In the genomic region with DNA sequence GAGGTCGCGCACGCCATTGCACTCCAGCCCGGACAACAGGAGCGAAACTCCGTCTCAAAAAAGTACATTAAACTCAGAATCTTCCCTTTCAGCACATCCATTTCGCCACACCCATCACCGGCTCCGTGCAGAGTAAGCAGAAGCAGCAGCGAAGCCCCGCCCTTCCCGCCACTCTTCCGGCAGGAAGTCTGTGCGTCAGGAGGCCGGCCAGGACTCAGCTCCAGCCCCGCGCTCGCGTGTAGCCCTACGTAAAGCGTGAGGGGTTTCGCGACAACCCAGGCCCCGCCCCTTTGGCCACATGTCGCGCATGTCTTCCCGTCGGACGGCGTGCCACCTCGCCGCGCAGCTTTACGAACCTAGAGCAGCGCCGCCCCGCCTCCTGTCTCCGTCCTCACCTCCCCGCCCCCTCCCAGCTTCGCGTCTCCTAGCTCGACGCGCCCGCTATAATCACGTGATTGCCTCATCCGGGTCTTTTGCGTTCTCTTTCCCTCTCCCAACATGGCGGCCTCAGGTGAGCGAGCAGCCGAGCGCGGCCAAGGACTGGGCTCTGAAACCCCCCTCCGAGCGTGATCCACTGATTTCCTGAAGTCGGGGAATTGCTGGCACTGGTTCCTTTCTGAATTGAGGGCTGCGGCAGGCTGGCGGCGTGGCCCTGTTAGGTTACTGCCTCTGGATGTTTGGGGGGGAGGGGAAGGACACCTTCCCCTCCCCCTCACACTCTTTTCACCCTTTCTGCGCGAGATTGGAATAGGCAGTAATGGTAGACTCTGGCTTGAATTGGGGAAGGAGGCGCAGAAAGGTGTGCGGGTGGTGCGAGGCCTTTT, we compare ENCODE assay signal across 1 cellular context.
TF ChIP-seq lines count a peak whose summit lies in the region.

A gene with protein sequence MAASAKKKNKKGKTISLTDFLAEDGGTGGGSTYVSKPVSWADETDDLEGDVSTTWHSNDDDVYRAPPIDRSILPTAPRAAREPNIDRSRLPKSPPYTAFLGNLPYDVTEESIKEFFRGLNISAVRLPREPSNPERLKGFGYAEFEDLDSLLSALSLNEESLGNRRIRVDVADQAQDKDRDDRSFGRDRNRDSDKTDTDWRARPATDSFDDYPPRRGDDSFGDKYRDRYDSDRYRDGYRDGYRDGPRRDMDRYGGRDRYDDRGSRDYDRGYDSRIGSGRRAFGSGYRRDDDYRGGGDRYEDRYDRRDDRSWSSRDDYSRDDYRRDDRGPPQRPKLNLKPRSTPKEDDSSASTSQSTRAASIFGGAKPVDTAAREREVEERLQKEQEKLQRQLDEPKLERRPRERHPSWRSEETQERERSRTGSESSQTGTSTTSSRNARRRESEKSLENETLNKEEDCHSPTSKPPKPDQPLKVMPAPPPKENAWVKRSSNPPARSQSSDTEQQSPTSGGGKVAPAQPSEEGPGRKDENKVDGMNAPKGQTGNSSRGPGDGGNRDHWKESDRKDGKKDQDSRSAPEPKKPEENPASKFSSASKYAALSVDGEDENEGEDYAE (plus strand): TSS at position 471 of the 824 bp plus-strand sequence. CDS start 28 bp downstream, at position 499.

TF ChIP-seq in HepG2, 621 proteins besides CTCF, POLR2A, EP300 and RAD21 (continued from another document):
- TF ChIP-seq, protein P1, sequence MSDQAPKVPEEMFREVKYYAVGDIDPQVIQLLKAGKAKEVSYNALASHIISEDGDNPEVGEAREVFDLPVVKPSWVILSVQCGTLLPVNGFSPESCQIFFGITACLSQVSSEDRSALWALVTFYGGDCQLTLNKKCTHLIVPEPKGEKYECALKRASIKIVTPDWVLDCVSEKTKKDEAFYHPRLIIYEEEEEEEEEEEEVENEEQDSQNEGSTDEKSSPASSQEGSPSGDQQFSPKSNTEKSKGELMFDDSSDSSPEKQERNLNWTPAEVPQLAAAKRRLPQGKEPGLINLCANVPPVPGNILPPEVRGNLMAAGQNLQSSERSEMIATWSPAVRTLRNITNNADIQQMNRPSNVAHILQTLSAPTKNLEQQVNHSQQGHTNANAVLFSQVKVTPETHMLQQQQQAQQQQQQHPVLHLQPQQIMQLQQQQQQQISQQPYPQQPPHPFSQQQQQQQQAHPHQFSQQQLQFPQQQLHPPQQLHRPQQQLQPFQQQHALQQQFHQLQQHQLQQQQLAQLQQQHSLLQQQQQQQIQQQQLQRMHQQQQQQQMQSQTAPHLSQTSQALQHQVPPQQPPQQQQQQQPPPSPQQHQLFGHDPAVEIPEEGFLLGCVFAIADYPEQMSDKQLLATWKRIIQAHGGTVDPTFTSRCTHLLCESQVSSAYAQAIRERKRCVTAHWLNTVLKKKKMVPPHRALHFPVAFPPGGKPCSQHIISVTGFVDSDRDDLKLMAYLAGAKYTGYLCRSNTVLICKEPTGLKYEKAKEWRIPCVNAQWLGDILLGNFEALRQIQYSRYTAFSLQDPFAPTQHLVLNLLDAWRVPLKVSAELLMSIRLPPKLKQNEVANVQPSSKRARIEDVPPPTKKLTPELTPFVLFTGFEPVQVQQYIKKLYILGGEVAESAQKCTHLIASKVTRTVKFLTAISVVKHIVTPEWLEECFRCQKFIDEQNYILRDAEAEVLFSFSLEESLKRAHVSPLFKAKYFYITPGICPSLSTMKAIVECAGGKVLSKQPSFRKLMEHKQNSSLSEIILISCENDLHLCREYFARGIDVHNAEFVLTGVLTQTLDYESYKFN (CRISPR knock-in tag; conservative IDR thresholded peaks at IDR 0.05) = peak; percentile 69
- TF ChIP-seq, protein P2, sequence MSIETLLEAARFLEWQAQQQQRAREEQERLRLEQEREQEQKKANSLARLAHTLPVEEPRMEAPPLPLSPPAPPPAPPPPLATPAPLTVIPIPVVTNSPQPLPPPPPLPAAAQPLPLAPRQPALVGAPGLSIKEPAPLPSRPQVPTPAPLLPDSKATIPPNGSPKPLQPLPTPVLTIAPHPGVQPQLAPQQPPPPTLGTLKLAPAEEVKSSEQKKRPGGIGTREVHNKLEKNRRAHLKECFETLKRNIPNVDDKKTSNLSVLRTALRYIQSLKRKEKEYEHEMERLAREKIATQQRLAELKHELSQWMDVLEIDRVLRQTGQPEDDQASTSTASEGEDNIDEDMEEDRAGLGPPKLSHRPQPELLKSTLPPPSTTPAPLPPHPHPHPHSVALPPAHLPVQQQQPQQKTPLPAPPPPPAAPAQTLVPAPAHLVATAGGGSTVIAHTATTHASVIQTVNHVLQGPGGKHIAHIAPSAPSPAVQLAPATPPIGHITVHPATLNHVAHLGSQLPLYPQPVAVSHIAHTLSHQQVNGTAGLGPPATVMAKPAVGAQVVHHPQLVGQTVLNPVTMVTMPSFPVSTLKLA (IDR thresholded peaks at IDR 0.05) = peak; percentile 90
- TF ChIP-seq, protein P3, sequence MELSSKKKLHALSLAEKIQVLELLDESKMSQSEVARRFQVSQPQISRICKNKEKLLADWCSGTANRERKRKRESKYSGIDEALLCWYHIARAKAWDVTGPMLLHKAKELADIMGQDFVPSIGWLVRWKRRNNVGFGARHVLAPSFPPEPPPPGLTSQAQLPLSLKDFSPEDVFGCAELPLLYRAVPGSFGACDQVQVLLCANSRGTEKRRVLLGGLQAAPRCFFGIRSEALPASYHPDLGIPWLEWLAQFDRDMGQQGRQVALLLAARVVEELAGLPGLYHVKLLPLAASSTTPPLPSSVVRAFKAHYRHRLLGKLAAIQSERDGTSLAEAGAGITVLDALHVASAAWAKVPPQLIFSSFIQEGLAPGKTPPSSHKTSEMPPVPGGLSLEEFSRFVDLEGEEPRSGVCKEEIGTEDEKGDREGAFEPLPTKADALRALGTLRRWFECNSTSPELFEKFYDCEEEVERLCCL (CRISPR knock-in tag; IDR thresholded peaks at IDR 0.05; ENCODE audit: borderline replicate concordance) = 0 out of 2 replicates have a peak, but pooled peaks have one; percentile 11
- TF ChIP-seq FIP1L1 (IDR thresholded peaks at IDR 0.05; ENCODE audit: borderline replicate concordance, insufficient read depth, low read depth, low read length) (peak; percentile 42; the same call in 1 of the 2 replicates), ZNF12 (CRISPR knock-in tag; IDR thresholded peaks at IDR 0.05) (no peak), POLR2AphosphoS5 (IDR thresholded peaks at IDR 0.05; ENCODE audit: low read depth, low read length) (peak; percentile 83), TBX3 (IDR thresholded peaks at IDR 0.05; ENCODE audit: borderline replicate concordance) (peak; percentile 49; the same call in 1 of the 2 replicates), TGIF2 (CRISPR knock-in tag; IDR thresholded peaks at IDR 0.05) (no peak), CEBPB (IDR thresholded peaks at IDR 0.05; ENCODE audit: borderline replicate concordance, low read depth, low read length) (peak; percentile 18; the same call in 1 of the 2 replicates), MED1 (CRISPR knock-in tag; IDR thresholded peaks at IDR 0.05) (peak; percentile 68), ARNT2 (CRISPR knock-in tag; IDR thresholded peaks at IDR 0.05; ENCODE audit: low read depth) (peak; percentile 81; the same call in 1 of the 2 replicates)
- TF ChIP-seq, protein P4, sequence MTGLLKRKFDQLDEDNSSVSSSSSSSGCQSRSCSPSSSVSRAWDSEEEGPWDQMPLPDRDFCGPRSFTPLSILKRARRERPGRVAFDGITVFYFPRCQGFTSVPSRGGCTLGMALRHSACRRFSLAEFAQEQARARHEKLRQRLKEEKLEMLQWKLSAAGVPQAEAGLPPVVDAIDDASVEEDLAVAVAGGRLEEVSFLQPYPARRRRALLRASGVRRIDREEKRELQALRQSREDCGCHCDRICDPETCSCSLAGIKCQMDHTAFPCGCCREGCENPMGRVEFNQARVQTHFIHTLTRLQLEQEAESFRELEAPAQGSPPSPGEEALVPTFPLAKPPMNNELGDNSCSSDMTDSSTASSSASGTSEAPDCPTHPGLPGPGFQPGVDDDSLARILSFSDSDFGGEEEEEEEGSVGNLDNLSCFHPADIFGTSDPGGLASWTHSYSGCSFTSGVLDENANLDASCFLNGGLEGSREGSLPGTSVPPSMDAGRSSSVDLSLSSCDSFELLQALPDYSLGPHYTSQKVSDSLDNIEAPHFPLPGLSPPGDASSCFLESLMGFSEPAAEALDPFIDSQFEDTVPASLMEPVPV (CRISPR knock-in tag; IDR thresholded peaks at IDR 0.05) = peak; percentile 96
- TF ChIP-seq, protein P5, sequence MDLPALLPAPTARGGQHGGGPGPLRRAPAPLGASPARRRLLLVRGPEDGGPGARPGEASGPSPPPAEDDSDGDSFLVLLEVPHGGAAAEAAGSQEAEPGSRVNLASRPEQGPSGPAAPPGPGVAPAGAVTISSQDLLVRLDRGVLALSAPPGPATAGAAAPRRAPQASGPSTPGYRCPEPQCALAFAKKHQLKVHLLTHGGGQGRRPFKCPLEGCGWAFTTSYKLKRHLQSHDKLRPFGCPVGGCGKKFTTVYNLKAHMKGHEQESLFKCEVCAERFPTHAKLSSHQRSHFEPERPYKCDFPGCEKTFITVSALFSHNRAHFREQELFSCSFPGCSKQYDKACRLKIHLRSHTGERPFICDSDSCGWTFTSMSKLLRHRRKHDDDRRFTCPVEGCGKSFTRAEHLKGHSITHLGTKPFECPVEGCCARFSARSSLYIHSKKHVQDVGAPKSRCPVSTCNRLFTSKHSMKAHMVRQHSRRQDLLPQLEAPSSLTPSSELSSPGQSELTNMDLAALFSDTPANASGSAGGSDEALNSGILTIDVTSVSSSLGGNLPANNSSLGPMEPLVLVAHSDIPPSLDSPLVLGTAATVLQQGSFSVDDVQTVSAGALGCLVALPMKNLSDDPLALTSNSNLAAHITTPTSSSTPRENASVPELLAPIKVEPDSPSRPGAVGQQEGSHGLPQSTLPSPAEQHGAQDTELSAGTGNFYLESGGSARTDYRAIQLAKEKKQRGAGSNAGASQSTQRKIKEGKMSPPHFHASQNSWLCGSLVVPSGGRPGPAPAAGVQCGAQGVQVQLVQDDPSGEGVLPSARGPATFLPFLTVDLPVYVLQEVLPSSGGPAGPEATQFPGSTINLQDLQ (CRISPR knock-in tag; IDR thresholded peaks at IDR 0.05) = no peak
- TF ChIP-seq, protein P6, sequence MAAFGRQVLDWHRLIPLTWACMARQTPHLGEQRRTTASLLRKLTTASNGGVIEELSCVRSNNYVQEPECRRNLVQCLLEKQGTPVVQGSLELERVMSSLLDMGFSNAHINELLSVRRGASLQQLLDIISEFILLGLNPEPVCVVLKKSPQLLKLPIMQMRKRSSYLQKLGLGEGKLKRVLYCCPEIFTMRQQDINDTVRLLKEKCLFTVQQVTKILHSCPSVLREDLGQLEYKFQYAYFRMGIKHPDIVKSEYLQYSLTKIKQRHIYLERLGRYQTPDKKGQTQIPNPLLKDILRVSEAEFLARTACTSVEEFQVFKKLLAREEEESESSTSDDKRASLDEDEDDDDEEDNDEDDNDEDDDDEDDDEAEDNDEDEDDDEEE (CRISPR knock-in tag; IDR thresholded peaks at IDR 0.05) = no peak
- TF ChIP-seq, protein P7, sequence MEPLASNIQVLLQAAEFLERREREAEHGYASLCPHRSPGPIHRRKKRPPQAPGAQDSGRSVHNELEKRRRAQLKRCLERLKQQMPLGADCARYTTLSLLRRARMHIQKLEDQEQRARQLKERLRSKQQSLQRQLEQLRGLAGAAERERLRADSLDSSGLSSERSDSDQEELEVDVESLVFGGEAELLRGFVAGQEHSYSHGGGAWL (CRISPR knock-in tag; IDR thresholded peaks at IDR 0.05) = peak; percentile 34; the same call in 1 of the 2 replicates
